23 cellular contexts compared by ENCODE assay signal in the genomic region with DNA sequence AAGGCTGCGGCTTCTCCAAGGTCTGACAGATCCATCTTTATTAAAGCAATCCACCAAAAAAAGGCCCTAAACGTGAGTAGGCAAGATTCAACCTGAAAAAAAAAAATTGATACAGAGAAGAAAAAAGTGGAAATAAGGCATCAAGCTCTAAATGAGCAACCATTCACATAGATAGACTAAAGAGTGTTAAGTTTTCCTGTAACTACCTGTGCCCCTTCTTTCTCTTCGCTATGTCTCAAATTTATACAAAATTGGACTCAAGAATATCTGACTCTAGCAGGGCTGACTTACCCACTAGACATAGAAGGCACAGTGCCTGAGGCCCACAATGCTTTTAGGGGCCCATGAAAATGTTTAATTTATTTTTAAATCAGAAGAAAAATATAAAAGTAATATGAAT. TPM values are rescaled to one million over a fixed set of nuclear protein-coding genes. Genes with fewer than 3 reads are reported as not detected.
"Had no signal": no experiment of that assay in that cellular context is flagged by ENCODE, and none has a peak within 500 bp of the region (broad histone marks: within the 10 kb centered on the region; RNA-seq: fewer than 3 reads in every experiment).

A gene (minus strand): TSS at position 101 of the 400 bp plus-strand sequence. CDS start 66 bp downstream, at position 35.

- ATAC-seq: heart left ventricle; left colon; natural killer cell; right lobe of liver; stimulated activated naive B cell treated with anti-CD40 and anti-IgM and Interleukin-4, amounts not matched to agents 10 μg/mL and 1 μg/mL and 100 μg/mL, for 72 hours; stimulated activated naive CD8-positive, alpha-beta T cell treated with anti-CD3 and anti-CD28 coated beads, Interleukin-15, Interleukin-2, amounts not matched to agents 100 U/mL and 50 U/mL, for 24 hours had no signal

- H3K9me3 ChIP-seq: heart left ventricle, left lung, ovary, right atrium auricular region, right lobe of liver, stomach, suprapubic skin, thoracic aorta, tibial artery, uterus had no signal

- H3K27me3 ChIP-seq: heart left ventricle, left lung, ovary, right atrium auricular region, right lobe of liver, stomach, suprapubic skin, tibial artery, uterus had no signal

- DNase-seq: heart left ventricle; hypothalamus; immature natural killer cell; kidney; left colon; left lung; mesendoderm; naive B cell; natural killer cell; ovary; right lobe of liver; stimulated activated CD4-positive, alpha-beta T cell treated with anti-CD3 and anti-CD28 coated beads, Interleukin-2, amount 100 ng/mL, for 24 hours; stimulated activated CD4-positive, alpha-beta T cell treated with anti-CD3 and anti-CD28 coated beads, Interleukin-4, amount 100 ng/mL, for 1 hour; stimulated activated naive B cell treated with anti-CD40 and anti-IgM and Interleukin-4, amounts not matched to agents 10 μg/mL and 1 μg/mL and 100 μg/mL, for 72 hours; stimulated activated naive CD8-positive, alpha-beta T cell treated with anti-CD3 and anti-CD28 coated beads, Interleukin-15, Interleukin-2, amounts not matched to agents 100 U/mL and 50 U/mL, for 24 hours; stomach; tibial artery; uterus had no signal

- H3K4me3 ChIP-seq: heart left ventricle, left lung, lung, ovary, right atrium auricular region, right lobe of liver, smooth muscle cell, stomach, suprapubic skin, thoracic aorta, tibial artery, uterus had no signal

- H3K4me1 ChIP-seq: left lung, right atrium auricular region, right lobe of liver, stomach, suprapubic skin, tibial artery, uterus had no signal

- H3K36me3 ChIP-seq: heart left ventricle, left lung, ovary, right atrium auricular region, right lobe of liver, stomach, suprapubic skin, thoracic aorta, tibial artery, uterus had no signal

- H3K27ac ChIP-seq: heart left ventricle, left lung, ovary, right atrium auricular region, right lobe of liver, stomach, suprapubic skin, thoracic aorta, tibial artery, uterus had no signal

RNA-seq across cellular contexts. Expression of the gene that starts here (rescaled TPM):
- polyA plus RNA-seq: immature natural killer cell, smooth muscle cell had no signal
